In genomic region chr11:47466701-47467250, GRCh38 we compare ENCODE assay signal across 9 cellular contexts. TPM values are rescaled to one million over a fixed set of nuclear protein-coding genes. Genes with fewer than 3 reads are reported as not detected.
DNase-seq lines count a peak whose midpoint lies in the region; ATAC-seq and TF ChIP-seq lines count a peak whose summit lies in the region.
"Had no signal": no experiment of that assay in that cellular context is flagged by ENCODE, and none has a peak within 500 bp of the region (broad histone marks: within the 10 kb centered on the region; RNA-seq: fewer than 3 reads in every experiment).

No MANE protein-coding gene starts in this region.

- H3K9ac ChIP-seq in liver (ENCODE audit: low read depth in 1 of 2, low read length in 2 of 2), result peak overlapping the region; percentile 42

- H3K4me3 ChIP-seq in ascending aorta (no peak overlapping the region), liver (ENCODE audit: low read depth in 1 of 3, low read length in 3 of 3) (no peak overlapping the region)
- H3K4me3 ChIP-seq: SJSA1 had no signal

- TF ChIP-seq RAD21 in liver (IDR thresholded peaks at IDR 0.05), result peak in 1 of 2 donors; percentile 45

- no peak overlapping the region for H3K4me3 Mint-ChIP-seq in activated naive CD4-positive, alpha-beta T cell treated with anti-CD3 and anti-CD28 coated beads, Interleukin-2, amount 10 ng/mL, durations not matched to agents 7 days and 5 days

- CTCF ChIA-PET in activated naive CD4-positive, alpha-beta T cell treated with anti-CD3 and anti-CD28 coated beads, Interleukin-2, amount 10 ng/mL, durations not matched to agents 7 days and 5 days (lab: Charles Lee), result interaction anchor here (1.5 kb wide), 1 partner anchor 13 kb away, joined by 3 read pairs; no protein-coding TSS in a partner anchor

- peaks cover 43% of the 10 kb centered on the region for H3K36me3 Mint-ChIP-seq in activated naive CD4-positive, alpha-beta T cell treated with anti-CD3 and anti-CD28 coated beads, Interleukin-2, amount 10 ng/mL, durations not matched to agents 7 days and 5 days

- no peak for DNase-seq in activated naive CD4-positive, alpha-beta T cell treated with anti-CD3 and anti-CD28 coated beads, Interleukin-2, amount 10 ng/mL, durations not matched to agents 7 days and 5 days
- no peak for DNase-seq in activated naive CD4-positive, alpha-beta T cell treated with anti-CD3 and anti-CD28 coated beads, Interleukin-2, amount 50 U/mL, for 16 hours
- no peak for DNase-seq in ascending aorta (ENCODE audit: low spot score in 2 of 2)
- DNase-seq in superior temporal gyrus (ENCODE audit: extremely low spot score), result peak; percentile 78
- DNase-seq in foreskin melanocyte, result no peak
- no peak for DNase-seq in foreskin keratinocyte

- H3K4me1 Mint-ChIP-seq in activated naive CD4-positive, alpha-beta T cell treated with anti-CD3 and anti-CD28 coated beads, Interleukin-2, amount 10 ng/mL, durations not matched to agents 7 days and 5 days, result no peaks in the 10 kb centered on the region

- H3K27ac ChIP-seq in ascending aorta (peak overlapping the region; percentile 61), liver (ENCODE audit: low read depth in 1 of 2, low read length in 2 of 2) (peak overlapping the region; percentile 66 to 74), foreskin keratinocyte (no peak overlapping the region)
- H3K27ac ChIP-seq: SJSA1 had no signal

- ATAC-seq in GM21528 (IDR thresholded peaks at IDR 0.05; ENCODE audit: low FRiP score, unreplicated experiment), result no peak
- no peak for ATAC-seq in foreskin keratinocyte

- H3K27me3 ChIP-seq in ascending aorta (no peaks in the 10 kb centered on the region), liver (ENCODE audit: control insufficient read depth in 4 of 4, insufficient read depth in 4 of 4, low read length in 3 of 4) (no peaks in the 10 kb centered on the region), foreskin keratinocyte (no peaks in the 10 kb centered on the region)
- H3K27me3 ChIP-seq: SJSA1 had no signal

- intact Hi-C loops in ascending aorta (cut with DNase I), result loop anchor here (5.0 kb wide), 2 partner anchors 86 to 101 kb away; partner anchors contain the start of genes CELF1 and PTPMT1

- H3K27ac Mint-ChIP-seq in activated naive CD4-positive, alpha-beta T cell treated with anti-CD3 and anti-CD28 coated beads, Interleukin-2, amount 10 ng/mL, durations not matched to agents 7 days and 5 days, result peak overlapping the region; percentile 3

- no peaks in the 10 kb centered on the region for H3K27me3 Mint-ChIP-seq in activated naive CD4-positive, alpha-beta T cell treated with anti-CD3 and anti-CD28 coated beads, Interleukin-2, amount 10 ng/mL, durations not matched to agents 7 days and 5 days

- H3K4me1 ChIP-seq in ascending aorta (peaks cover 0 to 7% of the 10 kb centered on the region in 2 donors), liver (ENCODE audit: control insufficient read depth in 4 of 4, insufficient read depth in 4 of 4, low read length in 3 of 4) (peaks cover 9 to 50% (median 44%) of the 10 kb centered on the region in 4 donors), foreskin keratinocyte (no peaks in the 10 kb centered on the region)
- H3K4me1 ChIP-seq: SJSA1 had no signal

- H3K9me3 ChIP-seq in ascending aorta (no peaks in the 10 kb centered on the region), liver (ENCODE audit: control insufficient read depth in 4 of 4, low read length in 3 of 4) (no peaks in the 10 kb centered on the region)
- H3K9me3 ChIP-seq: SJSA1 had no signal

- WGBS in liver, result 16% methylated on average over 4 of the region's 4 CpGs

- TF ChIP-seq CTCF in ascending aorta (IDR thresholded peaks at IDR 0.05) (no peak), liver (IDR thresholded peaks at IDR 0.05; ENCODE audit: low read depth, low read length, missing input control) (no peak), foreskin keratinocyte (conservative IDR thresholded peaks at IDR 0.05) (no peak)

- H3K9me3 Mint-ChIP-seq in activated naive CD4-positive, alpha-beta T cell treated with anti-CD3 and anti-CD28 coated beads, Interleukin-2, amount 10 ng/mL, durations not matched to agents 7 days and 5 days, result no peaks in the 10 kb centered on the region

- H3K36me3 ChIP-seq in ascending aorta, result peaks cover 18 to 31% of the 10 kb centered on the region in 2 donors
- H3K36me3 ChIP-seq in liver (ENCODE audit: control insufficient read depth in 4 of 4, insufficient read depth in 3 of 4, low read depth in 1 of 4, low read length in 3 of 4), result peaks cover 5 to 23% (median 21%) of the 10 kb centered on the region in 4 donors

TF ChIP-seq in liver, 16 proteins besides CTCF, POLR2A, EP300 and RAD21:
- TF ChIP-seq HNF4G (IDR thresholded peaks at IDR 0.05), result no peak
- TF ChIP-seq TAF1 (conservative IDR thresholded peaks at IDR 0.05), result no peak
- TF ChIP-seq GABPA (IDR thresholded peaks at IDR 0.05 in 1 of 2, conservative IDR thresholded peaks at IDR 0.05 in 1 of 2), result no peak
- TF ChIP-seq HNF4A (conservative IDR thresholded peaks at IDR 0.05), result peak; percentile 36 to 42
- no peak for TF ChIP-seq JUND (IDR thresholded peaks at IDR 0.05)
- TF ChIP-seq RXRA (IDR thresholded peaks at IDR 0.05), result peak; percentile 51 to 57
- no peak for TF ChIP-seq FOXA1 (IDR thresholded peaks at IDR 0.05)
- TF ChIP-seq NR2F2 (IDR thresholded peaks at IDR 0.05), result peak; percentile 18
- no peak for TF ChIP-seq YY1 (IDR thresholded peaks at IDR 0.05)
- TF ChIP-seq ZBTB33 (IDR thresholded peaks at IDR 0.05), result no peak
- TF ChIP-seq SP1 (IDR thresholded peaks at IDR 0.05), result peak; percentile 55
- TF ChIP-seq, protein P1, sequence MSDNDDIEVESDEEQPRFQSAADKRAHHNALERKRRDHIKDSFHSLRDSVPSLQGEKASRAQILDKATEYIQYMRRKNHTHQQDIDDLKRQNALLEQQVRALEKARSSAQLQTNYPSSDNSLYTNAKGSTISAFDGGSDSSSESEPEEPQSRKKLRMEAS (IDR thresholded peaks at IDR 0.05), result no peak
- TF ChIP-seq REST (IDR thresholded peaks at IDR 0.05), result no peak
- no peak for TF ChIP-seq EGR1 (IDR thresholded peaks at IDR 0.05; ENCODE audit: low read depth in 2 of 2)
- no peak for TF ChIP-seq FOXA2 (IDR thresholded peaks at IDR 0.05)
- TF ChIP-seq ATF3 (IDR thresholded peaks at IDR 0.05), result no peak
TF ChIP-seq in liver: peak in this region for 4.

RNA-seq across cellular contexts. Expression of gene RAPSN, which starts 17.8 kb away (rescaled TPM):
- total RNA-seq in ascending aorta, result not detected
- under 1 TPM in 1 of 2 donors, not detected in 1; 0.59 TPM for total RNA-seq in liver
- polyA plus RNA-seq in liver, result under 1 TPM; 0.12 to 0.28 TPM
- 0.14 and 0.18 TPM in 2 replicates for total RNA-seq in foreskin keratinocyte
- polyA plus RNA-seq in foreskin keratinocyte, result 0.10 and 0.32 TPM in 2 replicates

RNA-seq across cellular contexts. Expression of gene PSMC3, which starts 40.5 kb away (rescaled TPM):
- 34.8 TPM for total RNA-seq in ascending aorta
- total RNA-seq in liver, result 10 to 100 TPM; 58.0 to 96.6 TPM
- 100 to 1,000 TPM; 110 TPM for polyA plus RNA-seq in liver
- 209 and 242 TPM in 2 replicates for total RNA-seq in foreskin keratinocyte
- polyA plus RNA-seq in foreskin keratinocyte, result 249 and 296 TPM in 2 replicates

RNA-seq across cellular contexts. Expression of gene SLC39A13, which starts 58.4 kb away (rescaled TPM):
- total RNA-seq in ascending aorta (246 TPM), liver (10 to 100 TPM in 1 of 2 donors, 1 to 10 TPM in 1; 8.2 to 13.0 TPM), foreskin keratinocyte (48.2 and 58.1 TPM in 2 replicates)
- polyA plus RNA-seq in liver (10 to 100 TPM in 1 of 2 donors, 1 to 10 TPM in 1; 8.4 to 17.5 TPM), foreskin keratinocyte (64.6 and 70.8 TPM in 2 replicates)
